In the genomic region with DNA sequence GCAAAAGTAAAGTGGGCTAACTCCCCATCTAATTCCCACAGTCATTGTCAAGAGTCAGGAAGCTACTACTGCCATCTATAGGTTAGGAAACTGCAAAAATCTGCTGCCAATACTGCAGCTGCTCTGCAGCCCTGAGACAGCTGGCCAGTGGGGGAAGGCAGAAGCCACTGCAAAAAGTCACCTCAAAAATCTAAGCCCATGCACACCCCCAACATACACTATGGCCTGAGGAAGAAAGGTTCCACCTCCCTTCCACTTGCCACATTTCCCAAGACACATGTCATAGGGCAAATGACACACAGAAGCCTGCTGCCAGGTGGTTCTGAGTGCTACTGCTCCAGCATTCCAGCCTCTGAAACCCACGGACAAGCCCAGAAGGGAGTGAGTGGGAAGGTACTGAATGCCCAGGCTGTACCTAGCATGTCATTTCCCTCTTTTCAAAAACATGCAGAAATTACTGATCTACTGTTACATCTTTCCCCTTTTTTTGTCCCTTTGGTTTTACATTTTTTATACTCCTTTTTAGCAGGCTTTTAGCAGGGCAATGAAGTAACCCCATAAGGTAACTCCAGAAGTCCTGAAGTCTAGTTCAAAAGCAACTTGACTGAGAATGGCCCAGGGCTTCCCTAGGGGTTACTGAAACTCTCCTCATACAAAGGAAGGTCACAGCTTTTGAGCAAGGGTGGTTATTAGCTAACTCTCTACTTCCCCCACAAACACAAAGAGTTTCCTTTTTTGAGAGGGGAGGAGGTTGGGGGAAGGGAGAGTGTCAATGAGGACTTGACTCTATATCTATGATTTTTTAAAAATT, we compare ENCODE assay signal across 8 cellular contexts. TPM values are rescaled to one million over a fixed set of nuclear protein-coding genes. Genes with fewer than 3 reads are reported as not detected.
DNase-seq lines count a peak whose midpoint lies in the region; ATAC-seq and TF ChIP-seq lines count a peak whose summit lies in the region.

No MANE protein-coding gene starts in this region.

- ATAC-seq in HG03460 (IDR thresholded peaks at IDR 0.05; ENCODE audit: unreplicated experiment) (peak; percentile 72), HG02870 (IDR thresholded peaks at IDR 0.05; ENCODE audit: unreplicated experiment) (no peak)
- ATAC-seq in stimulated activated effector memory CD8-positive, alpha-beta T cell treated with anti-CD3 and anti-CD28 coated beads, Interleukin-12 subunit alpha, Interleukin-12 subunit beta, amount 100 ng/mL, for 72 hours = no peak

- no peaks in the 10 kb centered on the region for H3K9me3 ChIP-seq in uterus

- no peaks in the 10 kb centered on the region for H3K9me3 Mint-ChIP-seq in stimulated activated effector memory CD8-positive, alpha-beta T cell treated with anti-CD3 and anti-CD28 coated beads, Interleukin-12 subunit alpha, Interleukin-12 subunit beta, amount 100 ng/mL, for 72 hours

- TF ChIP-seq CTCF in uterus (IDR thresholded peaks at IDR 0.05) = no peak

- intact Hi-C loops in uterus (cut with DNase I; ENCODE audit: low total_unique reads) = no loop called here

- peaks cover 12% of the 10 kb centered on the region for H3K4me1 Mint-ChIP-seq in stimulated activated effector memory CD8-positive, alpha-beta T cell treated with anti-CD3 and anti-CD28 coated beads, Interleukin-12 subunit alpha, Interleukin-12 subunit beta, amount 100 ng/mL, for 72 hours

- DNase-seq in DMS53 (lab: John Stamatoyannopoulos, UW) (peak; percentile 36), DMS53 treated with DMSO at 0.1 percent for 48 hours (lab: John Stamatoyannopoulos, UW; ENCODE audit: unreplicated experiment) (no peak), SKM-1 (lab: John Stamatoyannopoulos, UW; ENCODE audit: unreplicated experiment) (peak; percentile 94), globus pallidus (ENCODE audit: low spot score) (peak; percentile 24), uterus (no peak)
- no peak for DNase-seq in stimulated activated effector memory CD8-positive, alpha-beta T cell treated with anti-CD3 and anti-CD28 coated beads, Interleukin-12 subunit alpha, Interleukin-12 subunit beta, amount 100 ng/mL, for 72 hours (ENCODE audit: low spot score in 2 of 2)

- H3K4me3 Mint-ChIP-seq in stimulated activated effector memory CD8-positive, alpha-beta T cell treated with anti-CD3 and anti-CD28 coated beads, Interleukin-12 subunit alpha, Interleukin-12 subunit beta, amount 100 ng/mL, for 72 hours = no peak overlapping the region

- H3K27ac ChIP-seq in uterus = no peak overlapping the region

- no peaks in the 10 kb centered on the region for H3K36me3 ChIP-seq in uterus

- H3K36me3 Mint-ChIP-seq in stimulated activated effector memory CD8-positive, alpha-beta T cell treated with anti-CD3 and anti-CD28 coated beads, Interleukin-12 subunit alpha, Interleukin-12 subunit beta, amount 100 ng/mL, for 72 hours = peaks cover 40% of the 10 kb centered on the region

- no peak overlapping the region for H3K4me3 ChIP-seq in uterus

- TF ChIP-seq POLR2A in uterus (IDR thresholded peaks at IDR 0.05) = no peak

- H3K27me3 ChIP-seq in uterus = no peaks in the 10 kb centered on the region

- H3K27ac Mint-ChIP-seq in stimulated activated effector memory CD8-positive, alpha-beta T cell treated with anti-CD3 and anti-CD28 coated beads, Interleukin-12 subunit alpha, Interleukin-12 subunit beta, amount 100 ng/mL, for 72 hours = peak overlapping the region; percentile 8

- H3K4me1 ChIP-seq in uterus = no peaks in the 10 kb centered on the region

RNA-seq across cellular contexts. Expression of a gene that starts 36.8 kb away (rescaled TPM):
- 10 to 100 TPM; 18.2 to 88.9 (median 47.6) TPM for total RNA-seq in uterus

RNA-seq across cellular contexts. Expression of a gene that starts 45.7 kb away (rescaled TPM):
- under 1 TPM in 1 of 4 donors, not detected in 3; 0.30 TPM for total RNA-seq in uterus

RNA-seq across cellular contexts. Expression of a gene that starts 59.0 kb away (rescaled TPM):
- 10 to 100 TPM in 3 of 4 donors, 1 to 10 TPM in 1; 7.4 to 14.6 (median 12.3) TPM for total RNA-seq in uterus

Comparison
In these comparisons a context has a peak if more than half of its experiments do, and no peak if none do; other contexts are left out.
1. DNase-seq: peak in DMS53 (single experiment), SKM-1 (single experiment) and globus pallidus (single experiment); none in DMS53 treated with DMSO at 0.1 percent for 48 hours (single experiment), stimulated activated effector memory CD8-positive, alpha-beta T cell treated with anti-CD3 and anti-CD28 coated beads, Interleukin-12 subunit alpha, Interleukin-12 subunit beta, amount 100 ng/mL, for 72 hours (0 of 2) and uterus (0 of 2).